Comparison of ENCODE assay signal across 40 cellular contexts in the genomic region with DNA sequence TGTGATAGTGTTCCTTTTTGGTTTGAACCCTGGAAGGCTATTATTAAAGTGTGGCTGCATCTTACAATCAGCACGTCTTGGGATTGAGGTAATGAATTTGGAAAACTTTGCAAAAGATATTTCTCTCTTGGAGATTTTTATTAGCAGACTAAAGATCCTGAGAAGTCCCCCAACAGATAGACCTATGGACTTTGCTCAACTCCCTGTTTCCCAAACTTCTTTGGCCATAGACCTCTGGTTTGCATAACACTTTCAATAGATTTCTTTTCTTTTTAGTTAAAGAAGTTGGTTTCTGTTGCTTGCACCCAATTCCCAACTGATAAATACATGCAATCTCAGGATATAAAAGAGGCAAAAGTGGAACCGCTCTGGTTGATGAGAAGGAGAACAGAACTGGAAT.
"Had no signal": no experiment of that assay in that cellular context is flagged by ENCODE, and none has a peak within 500 bp of the region (broad histone marks: within the 10 kb centered on the region; RNA-seq: fewer than 3 reads in every experiment).

No MANE protein-coding gene starts in this region.

- H3K4me1 Mint-ChIP-seq: activated naive CD8-positive, alpha-beta T cell treated with anti-CD3 and anti-CD28 coated beads, Interleukin-2, amount 10 ng/mL, durations not matched to agents 7 days and 5 days; activated T-helper 17 cell treated with anti-CD3 and anti-CD28 coated beads, Interleukin-2, amount 50 U/mL, for 72 hours; central memory CD8-positive, alpha-beta T cell had no signal

- FAIRE-seq: astrocyte, bronchial epithelial cell had no signal

- H3K27ac Mint-ChIP-seq: activated naive CD4-positive, alpha-beta T cell treated with anti-CD3 and anti-CD28 coated beads for 36 hours; activated naive CD4-positive, alpha-beta T cell treated with anti-CD3 and anti-CD28 coated beads, Interleukin-2, amount 10 ng/mL, durations not matched to agents 7 days and 5 days; activated naive CD4-positive, alpha-beta T cell treated with anti-CD3 and anti-CD28 coated beads, Interleukin-2, amount 50 U/mL, for 24 hours; activated naive CD4-positive, alpha-beta T cell treated with anti-CD3 and anti-CD28 coated beads, Interleukin-2, amount 50 U/mL, for 72 hours; activated naive CD8-positive, alpha-beta T cell; activated naive CD8-positive, alpha-beta T cell treated with anti-CD3 and anti-CD28 coated beads for 36 hours; activated naive CD8-positive, alpha-beta T cell treated with anti-CD3 and anti-CD28 coated beads, Interleukin-2, amount 10 ng/mL, durations not matched to agents 7 days and 5 days; activated naive CD8-positive, alpha-beta T cell treated with anti-CD3 and anti-CD28 coated beads, Interleukin-2, amount 50 U/mL, for 24 hours; activated T-cell treated with anti-CD3 and anti-CD28 coated beads, Interleukin-2, amount 50 U/mL, for 24 hours; activated T-cell treated with anti-CD3 and anti-CD28 coated beads, Interleukin-2, amount 50 U/mL, for 72 hours; activated T-helper 1 cell treated with anti-CD3 and anti-CD28 coated beads, Interleukin-12 subunit alpha, Interleukin-12 subunit beta, Interleukin-2, Interleukin-4 antibody, amounts not matched to agents 30 ng/mL and 10 ng/mL and 1 ng/mL, durations not matched to agents 14 hours and 24 hours and 36 hours; activated T-helper 17 cell treated with anti-CD3 and anti-CD28 coated beads, Interleukin-2, amount 50 U/mL, for 72 hours; activated T-helper 2 cell treated with anti-CD3 and anti-CD28 coated beads, Interferon-gamma antibody, Interleukin-2, Interleukin-4, amounts not matched to agents 10 μg/mL and 5 μg/mL and 100 μg/mL, durations not matched to agents 14 hours and 24 hours and 36 hours had no signal

- H3K36me3 Mint-ChIP-seq: activated naive CD4-positive, alpha-beta T cell treated with anti-CD3 and anti-CD28 coated beads, Interleukin-2, amount 10 ng/mL, durations not matched to agents 7 days and 5 days; activated naive CD4-positive, alpha-beta T cell treated with anti-CD3 and anti-CD28 coated beads, Interleukin-2, amount 50 U/mL, for 24 hours; activated naive CD8-positive, alpha-beta T cell; activated naive CD8-positive, alpha-beta T cell treated with anti-CD3 and anti-CD28 coated beads for 36 hours; activated naive CD8-positive, alpha-beta T cell treated with anti-CD3 and anti-CD28 coated beads, Interleukin-2, amount 10 ng/mL, durations not matched to agents 7 days and 5 days; brain had no signal

- H3K9me3 Mint-ChIP-seq: activated naive CD4-positive, alpha-beta T cell treated with anti-CD3 and anti-CD28 coated beads for 36 hours; activated naive CD4-positive, alpha-beta T cell treated with anti-CD3 and anti-CD28 coated beads, Interleukin-2, amount 10 ng/mL, durations not matched to agents 7 days and 5 days; activated naive CD4-positive, alpha-beta T cell treated with anti-CD3 and anti-CD28 coated beads, Interleukin-2, amount 50 U/mL, for 24 hours; activated naive CD8-positive, alpha-beta T cell treated with anti-CD3 and anti-CD28 coated beads for 36 hours; activated naive CD8-positive, alpha-beta T cell treated with anti-CD3 and anti-CD28 coated beads, Interleukin-2, amount 50 U/mL, for 24 hours; activated T-cell treated with anti-CD3 and anti-CD28 coated beads, Interleukin-2, amount 50 U/mL, for 24 hours; activated T-cell treated with anti-CD3 and anti-CD28 coated beads, Interleukin-2, amount 50 U/mL, for 4 hours; activated T-cell treated with anti-CD3 and anti-CD28 coated beads, Interleukin-2, amount 50 U/mL, for 72 hours; activated T-helper 1 cell treated with anti-CD3 and anti-CD28 coated beads, Interleukin-12 subunit alpha, Interleukin-12 subunit beta, Interleukin-2, Interleukin-4 antibody, amounts not matched to agents 30 ng/mL and 10 ng/mL and 1 ng/mL, durations not matched to agents 14 hours and 24 hours and 36 hours; activated T-helper 17 cell treated with anti-CD3 and anti-CD28 coated beads, Interleukin-2, amount 50 U/mL, for 72 hours; activated T-helper 2 cell treated with anti-CD3 and anti-CD28 coated beads, Interferon-gamma antibody, Interleukin-2, Interleukin-4, amounts not matched to agents 10 μg/mL and 5 μg/mL and 100 μg/mL, durations not matched to agents 14 hours and 24 hours and 36 hours; central memory CD8-positive, alpha-beta T cell had no signal

- H3K9me3 ChIP-seq: adrenal gland, ascending aorta, body of pancreas, breast epithelium had no signal

- H3K27me3 ChIP-seq: adrenal gland, ascending aorta, body of pancreas, breast epithelium, cardiac muscle cell had no signal

- H3K27me3 Mint-ChIP-seq: activated naive CD4-positive, alpha-beta T cell treated with anti-CD3 and anti-CD28 coated beads, Interleukin-2, amount 50 U/mL, for 24 hours; activated naive CD8-positive, alpha-beta T cell; activated naive CD8-positive, alpha-beta T cell treated with anti-CD3 and anti-CD28 coated beads for 36 hours had no signal

- ATAC-seq: activated naive CD4-positive, alpha-beta T cell treated with anti-CD3 and anti-CD28 coated beads, Interleukin-2, amount 50 U/mL, for 72 hours; activated naive CD8-positive, alpha-beta T cell treated with anti-CD3 and anti-CD28 coated beads, Interleukin-2, amount 50 U/mL, for 24 hours; activated T-cell treated with anti-CD3 and anti-CD28 coated beads, Interleukin-2, amount 50 U/mL, for 4 hours; activated T-cell treated with anti-CD3 and anti-CD28 coated beads, Interleukin-2, amount 50 U/mL, for 72 hours; activated T-helper 17 cell treated with anti-CD3 and anti-CD28 coated beads, Interleukin-2, amount 50 U/mL, for 72 hours; body of pancreas had no signal

- H3K27ac ChIP-seq: adrenal gland, ascending aorta, body of pancreas, brain microvascular endothelial cell, breast epithelium, cardiac muscle cell had no signal

- DNase-seq: activated effector memory CD4-positive, alpha-beta T cell treated with anti-CD3 and anti-CD28 coated beads, Interleukin-2, amount 50 U/mL, for 16 hours; activated effector memory CD4-positive, alpha-beta T cell treated with Interleukin-2 at 50 U/mL for 16 hours; activated gamma-delta T cell; activated gamma-delta T cell treated with Interleukin-2 at 50 U/mL for 16 hours; activated naive CD4-positive, alpha-beta T cell; activated naive CD4-positive, alpha-beta T cell treated with anti-CD3 and anti-CD28 coated beads for 36 hours; activated naive CD4-positive, alpha-beta T cell treated with anti-CD3 and anti-CD28 coated beads, Interleukin-2, amount 10 ng/mL, durations not matched to agents 7 days and 5 days; activated naive CD4-positive, alpha-beta T cell treated with anti-CD3 and anti-CD28 coated beads, Interleukin-2, amount 50 U/mL, for 16 hours; activated naive CD4-positive, alpha-beta T cell treated with Interleukin-2 at 50 U/mL for 16 hours; activated naive CD8-positive, alpha-beta T cell treated with anti-CD3 and anti-CD28 coated beads for 36 hours; activated naive CD8-positive, alpha-beta T cell treated with anti-CD3 and anti-CD28 coated beads, Interleukin-2, amount 10 ng/mL, durations not matched to agents 7 days and 5 days; activated naive CD8-positive, alpha-beta T cell treated with anti-CD3 and anti-CD28 coated beads, Interleukin-2, amount 50 U/mL, for 24 hours; activated T-cell treated with anti-CD3 and anti-CD28 coated beads, Interleukin-2, amount 50 U/mL, for 1 hour; activated T-cell treated with anti-CD3 and anti-CD28 coated beads, Interleukin-2, amount 50 U/mL, for 24 hours; activated T-cell treated with anti-CD3 and anti-CD28 coated beads, Interleukin-2, amount 50 U/mL, for 4 hours; activated T-cell treated with anti-CD3 and anti-CD28 coated beads, Interleukin-2, amount 50 U/mL, for 48 hours; activated T-cell treated with anti-CD3 and anti-CD28 coated beads, Interleukin-2, amount 50 U/mL, for 72 hours; adrenal gland; amniotic stem cell; amygdala; anterior cingulate cortex; aorta; body of pancreas; brain microvascular endothelial cell; caudate nucleus; central memory CD4-positive, alpha-beta T cell; cerebellar nuclear complex had no signal

- H3K4me3 Mint-ChIP-seq: activated naive CD4-positive, alpha-beta T cell treated with anti-CD3 and anti-CD28 coated beads for 36 hours; activated naive CD4-positive, alpha-beta T cell treated with anti-CD3 and anti-CD28 coated beads, Interleukin-2, amount 10 ng/mL, durations not matched to agents 7 days and 5 days; activated naive CD4-positive, alpha-beta T cell treated with anti-CD3 and anti-CD28 coated beads, Interleukin-2, amount 50 U/mL, for 24 hours; activated naive CD8-positive, alpha-beta T cell; activated naive CD8-positive, alpha-beta T cell treated with anti-CD3 and anti-CD28 coated beads for 36 hours; activated naive CD8-positive, alpha-beta T cell treated with anti-CD3 and anti-CD28 coated beads, Interleukin-2, amount 10 ng/mL, durations not matched to agents 7 days and 5 days; activated naive CD8-positive, alpha-beta T cell treated with anti-CD3 and anti-CD28 coated beads, Interleukin-2, amount 50 U/mL, for 24 hours; activated T-cell treated with anti-CD3 and anti-CD28 coated beads, Interleukin-2, amount 50 U/mL, for 24 hours; activated T-cell treated with anti-CD3 and anti-CD28 coated beads, Interleukin-2, amount 50 U/mL, for 4 hours; activated T-cell treated with anti-CD3 and anti-CD28 coated beads, Interleukin-2, amount 50 U/mL, for 72 hours; activated T-helper 1 cell treated with anti-CD3 and anti-CD28 coated beads, Interleukin-12 subunit alpha, Interleukin-12 subunit beta, Interleukin-2, Interleukin-4 antibody, amounts not matched to agents 30 ng/mL and 10 ng/mL and 1 ng/mL, durations not matched to agents 14 hours and 24 hours and 36 hours; activated T-helper 17 cell treated with anti-CD3 and anti-CD28 coated beads, Interleukin-2, amount 50 U/mL, for 72 hours; brain; central memory CD8-positive, alpha-beta T cell had no signal

- H3K36me3 ChIP-seq: adrenal gland, ascending aorta, brain microvascular endothelial cell, breast epithelium, cardiac muscle cell had no signal

- H3K4me3 ChIP-seq: adrenal gland, ascending aorta, body of pancreas, breast epithelium, cardiac muscle cell had no signal
